In genomic region chr4:182775075-182775474, GRCh38 we compare ENCODE assay signal across 20 cellular contexts.
DNase-seq lines count a peak whose midpoint lies in the region; ATAC-seq lines count a peak whose summit lies in the region.
"Had no signal": no experiment of that assay in that cellular context is flagged by ENCODE, and none has a peak within 500 bp of the region (broad histone marks: within the 10 kb centered on the region; RNA-seq: fewer than 3 reads in every experiment).

No MANE protein-coding gene starts in this region.

- H3K4me3 ChIP-seq in neuronal stem cell (ENCODE audit: low read length in 2 of 2) (no peak overlapping the region), aorta (ENCODE audit: low read length in 2 of 2) (no peak overlapping the region), trophoblast cell (ENCODE audit: low read depth, low read length) (no peak overlapping the region)
- H3K4me3 ChIP-seq: A549; BLaER1 treated with 17β-estradiol and CSF1 and Interleukin-3, amounts not matched to agents 10 nM and 100 nM had no signal

- H2BK12ac ChIP-seq in neuronal stem cell (ENCODE audit: low read length): no peak overlapping the region
- no peak overlapping the region for H2BK12ac ChIP-seq in trophoblast cell (ENCODE audit: low read length)

- H3K4ac ChIP-seq in neuronal stem cell (ENCODE audit: low read length): no peak overlapping the region
- H3K4ac ChIP-seq in trophoblast cell (ENCODE audit: low read depth, low read length): no peak overlapping the region

- H3K27me3 Mint-ChIP-seq in stimulated activated naive CD8-positive, alpha-beta T cell treated with anti-CD3 and anti-CD28 coated beads, Interleukin-15, amount 100 ng/mL, for 72 hours: no peaks in the 10 kb centered on the region
- no peaks in the 10 kb centered on the region for H3K27me3 Mint-ChIP-seq in stimulated activated memory B cell treated with anti-CD40 and anti-IgM and Interleukin-4, amounts not matched to agents 10 μg/mL and 1 μg/mL and 100 μg/mL, for 72 hours
- H3K27me3 Mint-ChIP-seq: B cell had no signal

- WGBS in neuronal stem cell (ENCODE audit: extremely low coverage in 2 of 2, insufficient read length in 2 of 2, insufficient replicate concordance in 1 of 2), 2 donors: no CpG with 5 or more reads among the region's 8 CpGs
- WGBS in aorta, 2 donors: 92% methylated on average over 8 of the region's 8 CpGs
- WGBS in trophoblast cell (ENCODE audit: extremely low coverage, insufficient coverage, insufficient read length): no CpG with 5 or more reads among the region's 8 CpGs

- H3K27ac ChIP-seq in neuronal stem cell (replicated peaks; ENCODE audit: low read length): no peak overlapping the region
- no peak overlapping the region for H3K27ac ChIP-seq in aorta (ENCODE audit: low read depth in 1 of 2, low read length in 2 of 2)
- H3K27ac ChIP-seq in trophoblast cell (ENCODE audit: low read depth, low read length): no peak overlapping the region
- H3K27ac ChIP-seq: 22Rv1; A549; BLaER1 treated with 17β-estradiol and CSF1 and Interleukin-3, amounts not matched to agents 10 nM and 100 nM; C4-2B had no signal

- H3K27ac Mint-ChIP-seq in stimulated activated naive CD8-positive, alpha-beta T cell treated with anti-CD3 and anti-CD28 coated beads, Interleukin-15, amount 100 ng/mL, for 72 hours: peak overlapping the region in 1 of 2 donors; percentile 70
- no peak overlapping the region for H3K27ac Mint-ChIP-seq in stimulated activated memory B cell treated with anti-CD40 and anti-IgM and Interleukin-4, amounts not matched to agents 10 μg/mL and 1 μg/mL and 100 μg/mL, for 72 hours
- H3K27ac Mint-ChIP-seq: B cell; CD4-positive, alpha-beta T cell; CD8-positive, alpha-beta T cell had no signal

- H2BK5ac ChIP-seq in neuronal stem cell (ENCODE audit: low read length) (no peak overlapping the region), trophoblast cell (ENCODE audit: low read depth, low read length, poor library complexity) (no peak overlapping the region)

- H2AFZ ChIP-seq in neuronal stem cell (ENCODE audit: low read length): no peak overlapping the region
- no peak overlapping the region for H2AFZ ChIP-seq in trophoblast cell (ENCODE audit: insufficient read depth, low read length, poor library complexity)

- H3K9me3 ChIP-seq in neuronal stem cell (replicated peaks in 1 of 2; ENCODE audit: control insufficient read depth in 2 of 2, insufficient read depth in 1 of 2, low read depth in 1 of 2, low read length in 2 of 2): no peaks in the 10 kb centered on the region
- no peaks in the 10 kb centered on the region for H3K9me3 ChIP-seq in aorta (ENCODE audit: control insufficient read depth, low read length)
- no peaks in the 10 kb centered on the region for H3K9me3 ChIP-seq in trophoblast cell (ENCODE audit: insufficient read depth, low read depth, low read length)
- H3K9me3 ChIP-seq: A549; BLaER1 treated with 17β-estradiol and CSF1 and Interleukin-3, amounts not matched to agents 10 nM and 100 nM; Caco-2 had no signal

- no peaks in the 10 kb centered on the region for H3K36me3 Mint-ChIP-seq in stimulated activated memory B cell treated with anti-CD40 and anti-IgM and Interleukin-4, amounts not matched to agents 10 μg/mL and 1 μg/mL and 100 μg/mL, for 72 hours
- H3K36me3 Mint-ChIP-seq: CD8-positive, alpha-beta T cell had no signal

- intact Hi-C loops in aorta (cut with DNase I): no loop called here

- no peaks in the 10 kb centered on the region for H3K27me3 ChIP-seq in neuronal stem cell (ENCODE audit: control insufficient read depth in 3 of 3, insufficient read depth in 3 of 3, low read depth in 1 of 3, low read length in 3 of 3)
- no peaks in the 10 kb centered on the region for H3K27me3 ChIP-seq in aorta (ENCODE audit: control insufficient read depth in 1 of 2, insufficient read depth in 2 of 2, low read length in 1 of 2)
- no peaks in the 10 kb centered on the region for H3K27me3 ChIP-seq in trophoblast cell (ENCODE audit: insufficient read depth, low read length)
- H3K27me3 ChIP-seq: BLaER1 treated with 17β-estradiol and CSF1 and Interleukin-3, amounts not matched to agents 10 nM and 100 nM had no signal

- DNase-seq in stimulated activated naive CD8-positive, alpha-beta T cell treated with anti-CD3 and anti-CD28 coated beads, Interleukin-15, amount 100 ng/mL, for 72 hours: no peak
- no peak for DNase-seq in stimulated activated naive CD8-positive, alpha-beta T cell treated with anti-CD3 and anti-CD28 coated beads, Interleukin-15, Interleukin-2, amounts not matched to agents 100 U/mL and 50 U/mL, for 24 hours
- no peak for DNase-seq in neuronal stem cell (ENCODE audit: low spot score)
- DNase-seq in aorta: no peak
- no peak for DNase-seq in islet precursor cell
- no peak for DNase-seq in trophoblast cell
- DNase-seq in hepatic stellate cell (ENCODE audit: low spot score): no peak
- DNase-seq: AML-193; Caco-2; Calu3; CD4-positive, alpha-beta T cell; CD8-positive, alpha-beta T cell; DMS79 treated with DMSO at 0.1 percent for 48 hours; GF-D8 had no signal

- no peak overlapping the region for H4K91ac ChIP-seq in neuronal stem cell (ENCODE audit: low read depth, low read length, poor library complexity)
- no peak overlapping the region for H4K91ac ChIP-seq in trophoblast cell (ENCODE audit: low read depth, low read length)

- peak; percentile 39 for ATAC-seq in stimulated activated naive CD8-positive, alpha-beta T cell treated with anti-CD3 and anti-CD28 coated beads, Interleukin-15, amount 100 ng/mL, for 72 hours
- no peak for ATAC-seq in stimulated activated naive CD8-positive, alpha-beta T cell treated with anti-CD3 and anti-CD28 coated beads, Interleukin-15, Interleukin-2, amounts not matched to agents 100 U/mL and 50 U/mL, for 24 hours
- peak; percentile 44 for ATAC-seq in stimulated activated memory B cell treated with anti-CD40 and anti-IgM and Interleukin-4, amounts not matched to agents 10 μg/mL and 1 μg/mL and 100 μg/mL, for 72 hours
- peak; percentile 41 for ATAC-seq in aorta (ENCODE audit: low FRiP score)
- ATAC-seq: A549; CD8-positive, alpha-beta T cell had no signal

- H3K4me2 ChIP-seq in neuronal stem cell (ENCODE audit: insufficient read depth, low read length, poor library complexity, severe bottlenecking): no peak overlapping the region
- no peak overlapping the region for H3K4me2 ChIP-seq in trophoblast cell (ENCODE audit: low read length)
- H3K4me2 ChIP-seq: A549; BLaER1 treated with 17β-estradiol and CSF1 and Interleukin-3, amounts not matched to agents 10 nM and 100 nM had no signal

- peak overlapping the region; percentile 77 for H3K23ac ChIP-seq in neuronal stem cell (ENCODE audit: low read depth, low read length, poor library complexity)
- no peak overlapping the region for H3K23ac ChIP-seq in trophoblast cell (ENCODE audit: low read length)

- H2BK15ac ChIP-seq in neuronal stem cell (ENCODE audit: low read length): no peak overlapping the region

- H3K18ac ChIP-seq in neuronal stem cell (ENCODE audit: low read length) (peak overlapping the region; percentile 21), trophoblast cell (ENCODE audit: low read length) (no peak overlapping the region)

- no peak overlapping the region for H4K12ac ChIP-seq in trophoblast cell (ENCODE audit: low read depth, low read length)

- H3K4me1 ChIP-seq in neuronal stem cell (ENCODE audit: control insufficient read depth in 2 of 2, insufficient read depth in 1 of 2, low read depth in 1 of 2, low read length in 2 of 2): peaks cover 20 to 24% of the 10 kb centered on the region in 2 donors
- H3K4me1 ChIP-seq in aorta (ENCODE audit: control insufficient read depth in 1 of 2, insufficient read depth in 2 of 2, low read length in 2 of 2): no peaks in the 10 kb centered on the region
- H3K4me1 ChIP-seq in trophoblast cell (ENCODE audit: control insufficient read depth in 1 of 2, insufficient read depth in 2 of 2, low read length in 2 of 2): peaks cover 6 to 7% of the 10 kb centered on the region in 2 experiments
- H3K4me1 ChIP-seq: A549; BLaER1 treated with 17β-estradiol and CSF1 and Interleukin-3, amounts not matched to agents 10 nM and 100 nM had no signal

- H3K36me3 ChIP-seq in neuronal stem cell (replicated peaks in 1 of 2; ENCODE audit: control insufficient read depth in 2 of 2, insufficient read depth in 2 of 2, low read length in 2 of 2): peaks cover 11 to 55% of the 10 kb centered on the region in 2 donors
- H3K36me3 ChIP-seq in aorta (ENCODE audit: control insufficient read depth in 1 of 2, insufficient read depth in 2 of 2, low read length in 1 of 2): no peaks in the 10 kb centered on the region
- peaks cover 13 to 28% of the 10 kb centered on the region in 2 experiments for H3K36me3 ChIP-seq in trophoblast cell (ENCODE audit: control insufficient read depth in 1 of 2, insufficient read depth in 2 of 2, low read length in 2 of 2)

- H3K14ac ChIP-seq in neuronal stem cell (ENCODE audit: low read length) (no peak overlapping the region), trophoblast cell (ENCODE audit: low read length) (no peak overlapping the region)

- no peaks in the 10 kb centered on the region for H3K9me3 Mint-ChIP-seq in stimulated activated naive CD8-positive, alpha-beta T cell treated with anti-CD3 and anti-CD28 coated beads, Interleukin-15, amount 100 ng/mL, for 72 hours
- no peaks in the 10 kb centered on the region for H3K9me3 Mint-ChIP-seq in stimulated activated memory B cell treated with anti-CD40 and anti-IgM and Interleukin-4, amounts not matched to agents 10 μg/mL and 1 μg/mL and 100 μg/mL, for 72 hours
- H3K9me3 Mint-ChIP-seq: CD4-positive, alpha-beta T cell; CD8-positive, alpha-beta T cell had no signal

- H3K79me2 ChIP-seq in trophoblast cell (ENCODE audit: control insufficient read depth, insufficient read depth, low read length, poor library complexity): no peaks in the 10 kb centered on the region

- H2BK120ac ChIP-seq in neuronal stem cell (ENCODE audit: low read depth, low read length): no peak overlapping the region
- no peak overlapping the region for H2BK120ac ChIP-seq in trophoblast cell (ENCODE audit: insufficient read depth, low read length, poor library complexity)

- no peak overlapping the region for H3K4me3 Mint-ChIP-seq in stimulated activated naive CD8-positive, alpha-beta T cell treated with anti-CD3 and anti-CD28 coated beads, Interleukin-15, amount 100 ng/mL, for 72 hours
- no peak overlapping the region for H3K4me3 Mint-ChIP-seq in stimulated activated memory B cell treated with anti-CD40 and anti-IgM and Interleukin-4, amounts not matched to agents 10 μg/mL and 1 μg/mL and 100 μg/mL, for 72 hours
- H3K4me3 Mint-ChIP-seq: B cell; CD4-positive, alpha-beta T cell; CD8-positive, alpha-beta T cell had no signal

- H3K9ac ChIP-seq in neuronal stem cell (ENCODE audit: low read depth, low read length, poor library complexity): no peak overlapping the region
- H3K9ac ChIP-seq in trophoblast cell (ENCODE audit: low read length): no peak overlapping the region
- H3K9ac ChIP-seq: BLaER1 treated with 17β-estradiol and CSF1 and Interleukin-3, amounts not matched to agents 10 nM and 100 nM had no signal

- no peak overlapping the region for H2AK5ac ChIP-seq in neuronal stem cell (ENCODE audit: low read depth, low read length)
- no peak overlapping the region for H2AK5ac ChIP-seq in trophoblast cell (ENCODE audit: low read length)

- H4K8ac ChIP-seq in neuronal stem cell (ENCODE audit: low read depth, low read length) (no peak overlapping the region), trophoblast cell (ENCODE audit: low read depth, low read length) (no peak overlapping the region)

- H3K4me1 Mint-ChIP-seq in stimulated activated naive CD8-positive, alpha-beta T cell treated with anti-CD3 and anti-CD28 coated beads, Interleukin-15, amount 100 ng/mL, for 72 hours: no peaks in the 10 kb centered on the region
- H3K4me1 Mint-ChIP-seq in stimulated activated memory B cell treated with anti-CD40 and anti-IgM and Interleukin-4, amounts not matched to agents 10 μg/mL and 1 μg/mL and 100 μg/mL, for 72 hours: no peaks in the 10 kb centered on the region
- H3K4me1 Mint-ChIP-seq: B cell had no signal

- H3K79me1 ChIP-seq in neuronal stem cell (ENCODE audit: low read depth, low read length): no peaks in the 10 kb centered on the region
- peaks cover 3% of the 10 kb centered on the region for H3K79me1 ChIP-seq in trophoblast cell (ENCODE audit: low read length)
